Comparison of ENCODE assay signal across 12 cellular contexts in the genomic region with DNA sequence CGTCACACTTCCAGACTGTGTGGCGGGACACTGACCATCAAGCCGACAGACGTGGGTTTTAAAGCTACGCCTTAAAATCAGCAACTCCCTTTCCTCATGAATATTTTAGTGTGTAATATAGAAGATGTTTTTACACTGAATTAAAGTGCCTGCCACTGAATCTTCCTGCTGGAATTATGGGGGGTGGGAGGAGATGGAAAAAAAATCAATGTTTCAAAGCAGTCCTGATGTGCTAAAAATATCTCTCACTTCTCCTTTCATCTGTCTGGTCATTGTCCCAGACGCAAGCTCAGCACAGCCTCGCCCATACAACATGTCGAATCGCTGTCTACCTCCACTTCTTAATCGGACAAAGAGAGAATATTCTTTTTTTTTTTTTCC.
DNase-seq lines count a peak whose midpoint lies in the region; ATAC-seq and TF ChIP-seq lines count a peak whose summit lies in the region.
"Had no signal": no experiment of that assay in that cellular context is flagged by ENCODE, and none has a peak within 500 bp of the region (broad histone marks: within the 10 kb centered on the region; RNA-seq: fewer than 3 reads in every experiment).

No MANE protein-coding gene starts in this region.

- POLR2A ChIA-PET in activated CD4-positive, alpha-beta memory T cell treated with anti-CD3 and anti-CD28 coated beads for 36 hours (lab: Charles Lee): interaction anchor here (0.6 to 0.7 kb wide), 3 partner anchors 10 to 12 kb away, joined by 3 to 4 read pairs (median 3); no protein-coding TSS in a partner anchor

- intact Hi-C loops in activated naive CD4-positive, alpha-beta T cell treated with anti-CD3 and anti-CD28 coated beads for 36 hours (cut with micrococcal nuclease): loop anchor here (5.0 kb wide), 2 partner anchors 208 to 523 kb away; no protein-coding TSS in a partner anchor
- intact Hi-C loops in activated CD4-positive, alpha-beta memory T cell treated with anti-CD3 and anti-CD28 coated beads for 36 hours (cut with micrococcal nuclease): loop anchor here (5.0 to 10.0 kb wide), 3 partner anchors 46 to 526 kb away; no protein-coding TSS in a partner anchor
- intact Hi-C loops in left colon (cut with DNase I, micrococcal nuclease): loop anchor here in 1 of 2 donors (5.0 to 10.0 kb wide), 2 partner anchors 106 to 143 kb away; no protein-coding TSS in a partner anchor

- peaks cover 83% of the 10 kb centered on the region for H3K36me3 Mint-ChIP-seq in activated naive CD4-positive, alpha-beta T cell treated with anti-CD3 and anti-CD28 coated beads for 36 hours (ENCODE audit: low read depth)
- H3K36me3 Mint-ChIP-seq in activated CD4-positive, alpha-beta memory T cell treated with anti-CD3 and anti-CD28 coated beads for 36 hours: peaks cover 96% of the 10 kb centered on the region
- no peaks in the 10 kb centered on the region for H3K36me3 Mint-ChIP-seq in type B pancreatic cell

- peaks cover 96% of the 10 kb centered on the region for H3K4me1 Mint-ChIP-seq in activated naive CD4-positive, alpha-beta T cell treated with anti-CD3 and anti-CD28 coated beads for 36 hours (ENCODE audit: low read depth)
- H3K4me1 Mint-ChIP-seq in activated CD4-positive, alpha-beta memory T cell treated with anti-CD3 and anti-CD28 coated beads for 36 hours (ENCODE audit: low read depth): peaks cover 99% of the 10 kb centered on the region
- peaks cover 54% of the 10 kb centered on the region for H3K4me1 Mint-ChIP-seq in type B pancreatic cell (ENCODE audit: unreplicated experiment)

- no peaks in the 10 kb centered on the region for H3K27me3 Mint-ChIP-seq in activated naive CD4-positive, alpha-beta T cell treated with anti-CD3 and anti-CD28 coated beads for 36 hours (ENCODE audit: low read depth)
- H3K27me3 Mint-ChIP-seq in activated CD4-positive, alpha-beta memory T cell treated with anti-CD3 and anti-CD28 coated beads for 36 hours: peaks cover 6% of the 10 kb centered on the region
- H3K27me3 Mint-ChIP-seq in type B pancreatic cell: peaks cover 64% of the 10 kb centered on the region

- no peaks in the 10 kb centered on the region for H3K9me3 Mint-ChIP-seq in activated naive CD4-positive, alpha-beta T cell treated with anti-CD3 and anti-CD28 coated beads for 36 hours
- H3K9me3 Mint-ChIP-seq in activated CD4-positive, alpha-beta memory T cell treated with anti-CD3 and anti-CD28 coated beads for 36 hours: no peaks in the 10 kb centered on the region
- peaks cover 4% of the 10 kb centered on the region for H3K9me3 Mint-ChIP-seq in type B pancreatic cell
- H3K9me3 Mint-ChIP-seq: endodermal cell had no signal

- no peak for TF ChIP-seq CTCF in type B pancreatic cell (conservative IDR thresholded peaks at IDR 0.05)

- ATAC-seq in left colon: peak; percentile 11
- ATAC-seq in GM21423 (IDR thresholded peaks at IDR 0.05; ENCODE audit: unreplicated experiment): no peak
- ATAC-seq: right cardiac atrium had no signal

- CTCF ChIA-PET in activated naive CD4-positive, alpha-beta T cell treated with anti-CD3 and anti-CD28 coated beads for 36 hours (lab: Charles Lee): interaction anchor here (0.7 to 1.3 kb wide), 4 partner anchors 13 to 141 kb away, joined by 3 to 5 read pairs (median 4); no protein-coding TSS in a partner anchor
- CTCF ChIA-PET in activated CD4-positive, alpha-beta memory T cell treated with anti-CD3 and anti-CD28 coated beads for 36 hours (lab: Charles Lee): interaction anchor here (1.0 to 1.5 kb wide), 2 partner anchors 83 to 141 kb away, joined by 3 read pairs; no protein-coding TSS in a partner anchor

- no peak overlapping the region for H3K4me3 Mint-ChIP-seq in activated naive CD4-positive, alpha-beta T cell treated with anti-CD3 and anti-CD28 coated beads for 36 hours
- H3K4me3 Mint-ChIP-seq in activated CD4-positive, alpha-beta memory T cell treated with anti-CD3 and anti-CD28 coated beads for 36 hours: peak overlapping the region; percentile 7
- no peak overlapping the region for H3K4me3 Mint-ChIP-seq in type B pancreatic cell
- H3K4me3 Mint-ChIP-seq: endodermal cell had no signal

- DNase-seq in activated naive CD4-positive, alpha-beta T cell treated with anti-CD3 and anti-CD28 coated beads for 36 hours: no peak
- DNase-seq in activated naive CD4-positive, alpha-beta T cell (lab: John Stamatoyannopoulos, UW): no peak
- no peak for DNase-seq in activated CD4-positive, alpha-beta memory T cell treated with anti-CD3 and anti-CD28 coated beads for 36 hours
- DNase-seq in left colon (no peak), type B pancreatic cell (ENCODE audit: extremely low spot score, unreplicated experiment) (no peak), NCI-H69 (lab: John Stamatoyannopoulos, UW) (no peak), Ammon's horn (ENCODE audit: low spot score) (no peak)
- DNase-seq: activated gamma-delta T cell treated with Interleukin-2 at 50 U/mL for 16 hours, endodermal cell, NCI-H524 treated with DMSO at 0.1 percent for 48 hours had no signal

- peak overlapping the region; percentile 90 for H3K27ac Mint-ChIP-seq in activated naive CD4-positive, alpha-beta T cell treated with anti-CD3 and anti-CD28 coated beads for 36 hours
- H3K27ac Mint-ChIP-seq in activated CD4-positive, alpha-beta memory T cell treated with anti-CD3 and anti-CD28 coated beads for 36 hours: peak overlapping the region; percentile 89
- peak overlapping the region; percentile 18 for H3K27ac Mint-ChIP-seq in type B pancreatic cell
- H3K27ac Mint-ChIP-seq: endodermal cell had no signal

Comparison
In these comparisons a context has a peak if more than half of its experiments do, and no peak if none do; other contexts are left out.
1. H3K27ac Mint-ChIP-seq: peak in every context shown above with its lines; median percentile 90 in activated naive CD4-positive, alpha-beta T cell treated with anti-CD3 and anti-CD28 coated beads for 36 hours; 89 in activated CD4-positive, alpha-beta memory T cell treated with anti-CD3 and anti-CD28 coated beads for 36 hours; 18 in type B pancreatic cell.